ENCODE assay signal across 1 cellular context in genomic region chr4:173334085-173334890, GRCh38.
TF ChIP-seq lines count a peak whose summit lies in the region.

HMGB2 (minus strand) TSS chr4:173334358; CDS start chr4:173333649, 709 bp downstream.

TF ChIP-seq in H1, 55 proteins besides CTCF, POLR2A, EP300 and RAD21 (continued from another document):
- no peak for TF ChIP-seq ZNF274 (IDR thresholded peaks at IDR 0.05; ENCODE audit: borderline replicate concordance, extremely low read depth, low read length)
- no peak for TF ChIP-seq HDAC6 (IDR thresholded peaks at IDR 0.05; ENCODE audit: low read depth, low read length)
- peak; percentile 38 for TF ChIP-seq USF2 (IDR thresholded peaks at IDR 0.05; ENCODE audit: low read length)
- peak; percentile 93 for TF ChIP-seq SP1 (IDR thresholded peaks at IDR 0.05; ENCODE audit: low read depth, low read length)
- TF ChIP-seq CHD2 (IDR thresholded peaks at IDR 0.05; ENCODE audit: low read length) = peak; percentile 72
- 0 out of 2 replicates have a peak, but pooled peaks have one; percentile 61 for TF ChIP-seq CREB1 (IDR thresholded peaks at IDR 0.05)
- no peak; the same call in 1 of the 2 replicates for TF ChIP-seq KDM1A (IDR thresholded peaks at IDR 0.05; ENCODE audit: borderline replicate concordance, low read length)
- peak; percentile 96 for TF ChIP-seq TAF7 (optimal IDR thresholded peaks at IDR 0.05; ENCODE audit: borderline replicate concordance, low read depth, low read length)
- peak; percentile 34; the same call in 1 of the 2 replicates for TF ChIP-seq RFX5 (IDR thresholded peaks at IDR 0.05; ENCODE audit: borderline replicate concordance, low read depth, low read length)
- no peak for TF ChIP-seq BCL11A (IDR thresholded peaks at IDR 0.05; ENCODE audit: low read depth in 2 of 2, low read length in 2 of 2)
- peak; percentile 64; the same call in 1 of the 2 replicates for TF ChIP-seq TEAD4 (IDR thresholded peaks at IDR 0.05; ENCODE audit: low read depth, low read length)
- peak; percentile 88 for TF ChIP-seq PHF8 (conservative IDR thresholded peaks at IDR 0.05; ENCODE audit: low read depth, low read length)
- TF ChIP-seq TAF1 (IDR thresholded peaks at IDR 0.05; ENCODE audit: low read depth, low read length) = peak; percentile 99
- TF ChIP-seq NANOG (IDR thresholded peaks at IDR 0.05; ENCODE audit: insufficient read depth, low read depth, low read length, poor library complexity, severe bottlenecking) = peak; percentile 78
- peak; percentile 43; the same call in 1 of the 2 replicates for TF ChIP-seq SP2 (IDR thresholded peaks at IDR 0.05; ENCODE audit: low read length)
- TF ChIP-seq, protein P1, sequence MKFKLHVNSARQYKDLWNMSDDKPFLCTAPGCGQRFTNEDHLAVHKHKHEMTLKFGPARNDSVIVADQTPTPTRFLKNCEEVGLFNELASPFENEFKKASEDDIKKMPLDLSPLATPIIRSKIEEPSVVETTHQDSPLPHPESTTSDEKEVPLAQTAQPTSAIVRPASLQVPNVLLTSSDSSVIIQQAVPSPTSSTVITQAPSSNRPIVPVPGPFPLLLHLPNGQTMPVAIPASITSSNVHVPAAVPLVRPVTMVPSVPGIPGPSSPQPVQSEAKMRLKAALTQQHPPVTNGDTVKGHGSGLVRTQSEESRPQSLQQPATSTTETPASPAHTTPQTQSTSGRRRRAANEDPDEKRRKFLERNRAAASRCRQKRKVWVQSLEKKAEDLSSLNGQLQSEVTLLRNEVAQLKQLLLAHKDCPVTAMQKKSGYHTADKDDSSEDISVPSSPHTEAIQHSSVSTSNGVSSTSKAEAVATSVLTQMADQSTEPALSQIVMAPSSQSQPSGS (IDR thresholded peaks at IDR 0.05; ENCODE audit: low read length) = no peak
- peak; percentile 16 for TF ChIP-seq ASH2L (IDR thresholded peaks at IDR 0.05; ENCODE audit: low read length)
- no peak for TF ChIP-seq SUZ12 (IDR thresholded peaks at IDR 0.05; ENCODE audit: low read length)
- TF ChIP-seq, protein P2, sequence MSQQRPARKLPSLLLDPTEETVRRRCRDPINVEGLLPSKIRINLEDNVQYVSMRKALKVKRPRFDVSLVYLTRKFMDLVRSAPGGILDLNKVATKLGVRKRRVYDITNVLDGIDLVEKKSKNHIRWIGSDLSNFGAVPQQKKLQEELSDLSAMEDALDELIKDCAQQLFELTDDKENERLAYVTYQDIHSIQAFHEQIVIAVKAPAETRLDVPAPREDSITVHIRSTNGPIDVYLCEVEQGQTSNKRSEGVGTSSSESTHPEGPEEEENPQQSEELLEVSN (IDR thresholded peaks at IDR 0.05) = peak; percentile 95
- TF ChIP-seq SIN3A (conservative IDR thresholded peaks at IDR 0.05 in 1 of 2, IDR thresholded peaks at IDR 0.05 in 1 of 2; ENCODE audit: low read depth in 1 of 2, low read length in 2 of 2) = peak; percentile 55 to 56; a peak in 3 of 4 replicates
- TF ChIP-seq FOSL1 (IDR thresholded peaks at IDR 0.05; ENCODE audit: insufficient read depth, low read depth, low read length) = no peak
- TF ChIP-seq NRF1 (IDR thresholded peaks at IDR 0.05; ENCODE audit: low read depth, low read length) = no peak
- no peak; the same call in 1 of the 2 replicates for TF ChIP-seq BACH1 (IDR thresholded peaks at IDR 0.05; ENCODE audit: low read length)
- no peak for TF ChIP-seq SAP30 (IDR thresholded peaks at IDR 0.05; ENCODE audit: insufficient read depth, insufficient replicate concordance, low read length)
- peak; percentile 96 for TF ChIP-seq TBP (IDR thresholded peaks at IDR 0.05; ENCODE audit: low read depth, low read length)
- no peak for TF ChIP-seq EGR1 (IDR thresholded peaks at IDR 0.05; ENCODE audit: borderline replicate concordance, low read depth, low read length)
- no peak for TF ChIP-seq HDAC2 (IDR thresholded peaks at IDR 0.05; ENCODE audit: borderline replicate concordance in 1 of 2, low read depth in 2 of 2, low read length in 2 of 2)
- TF ChIP-seq CTBP2 (IDR thresholded peaks at IDR 0.05; ENCODE audit: borderline replicate concordance, insufficient read depth, insufficient read length, low read length) = no peak
- TF ChIP-seq POU5F1 (IDR thresholded peaks at IDR 0.05; ENCODE audit: low read depth, low read length) = no peak
- TF ChIP-seq GTF2F1 (IDR thresholded peaks at IDR 0.05; ENCODE audit: borderline replicate concordance, low read depth, low read length) = peak; percentile 76
- no peak for TF ChIP-seq GABPA (IDR thresholded peaks at IDR 0.05; ENCODE audit: borderline replicate concordance, insufficient read depth, low read length)
- peak; percentile 99 for TF ChIP-seq POLR2AphosphoS5 (IDR thresholded peaks at IDR 0.05; ENCODE audit: low read depth, low read length)
- no peak for TF ChIP-seq CBX5 (IDR thresholded peaks at IDR 0.05; ENCODE audit: low read depth, low read length)
- TF ChIP-seq CEBPB (IDR thresholded peaks at IDR 0.05; ENCODE audit: low read depth, low read length) = peak; percentile 90
